In genomic region chr21:44943686-44944550, GRCh38 we compare ENCODE assay signal across 22 cellular contexts. TPM values are rescaled to one million over a fixed set of nuclear protein-coding genes. Genes with fewer than 3 reads are reported as not detected.
DNase-seq lines count a peak whose midpoint lies in the region; ATAC-seq and TF ChIP-seq lines count a peak whose summit lies in the region.
"Had no signal": no experiment of that assay in that cellular context is flagged by ENCODE, and none has a peak within 500 bp of the region (broad histone marks: within the 10 kb centered on the region; RNA-seq: fewer than 3 reads in every experiment).

No MANE protein-coding gene starts in this region.

- intact Hi-C loops in CD14-positive monocyte (cut with micrococcal nuclease): no loop called here

- H3K9me2 ChIP-seq in MM.1S (replicated peaks; ENCODE audit: insufficient read depth, low read length): no peaks in the 10 kb centered on the region

- no peaks in the 10 kb centered on the region for H3K9me3 Mint-ChIP-seq in T-helper 1 cell treated with Interleukin-12 subunit alpha and Interleukin-12 subunit beta and Interleukin-4 antibody, amounts not matched to agents 30 μg/mL and 1 μg/mL, for 36 hours
- H3K9me3 Mint-ChIP-seq in CD14-positive monocyte: no peaks in the 10 kb centered on the region
- no peaks in the 10 kb centered on the region for H3K9me3 Mint-ChIP-seq in nephron
- H3K9me3 Mint-ChIP-seq in stimulated activated memory B cell treated with anti-CD40 and anti-IgM and Interleukin-4, amounts not matched to agents 10 μg/mL and 1 μg/mL and 100 μg/mL, for 72 hours: no peaks in the 10 kb centered on the region
- H3K9me3 Mint-ChIP-seq: GM23338 had no signal

- peaks cover 2% of the 10 kb centered on the region; the same call in 1 of the 2 replicates for H4K20me1 ChIP-seq in MM.1S (ENCODE audit: insufficient read depth, low read length)

- H3K4me1 ChIP-seq in MM.1S (ENCODE audit: low read length): peaks cover 11% of the 10 kb centered on the region; the same call in 1 of the 2 replicates

- no peaks in the 10 kb centered on the region for H3F3A ChIP-seq in MM.1S (ENCODE audit: insufficient read depth, low read length)

- 0 out of 2 replicates have a peak, but pooled peaks cover 5% of the 10 kb centered on the region for H3K36me3 ChIP-seq in MM.1S (replicated peaks; ENCODE audit: insufficient read depth, low read length)

- no peak for TF ChIP-seq CTCF in CD14-positive monocyte (IDR thresholded peaks at IDR 0.05)
- no peak for TF ChIP-seq CTCF in nephron (IDR thresholded peaks at IDR 0.05; ENCODE audit: unreplicated experiment in 3 of 3)
- TF ChIP-seq CTCF in MM.1S (IDR thresholded peaks at IDR 0.05; ENCODE audit: low read length): no peak

- H2AFZ ChIP-seq in MM.1S (ENCODE audit: low read length): no peak overlapping the region
- H2AFZ ChIP-seq: GM23338, PC-9 had no signal

- H3K9me3 ChIP-seq in MM.1S (replicated peaks; ENCODE audit: insufficient read depth, low read length): no peaks in the 10 kb centered on the region
- H3K9me3 ChIP-seq: MG63, SJSA1 had no signal

- DNase-seq in T-helper 1 cell (no peak), CD14-positive monocyte (ENCODE audit: low spot score) (peak; percentile 25), MM.1S (no peak), COLO829 (ENCODE audit: low spot score) (no peak)
- no peak for DNase-seq in stimulated activated naive CD4-positive, alpha-beta T cell (lab: John Stamatoyannopoulos, UW)
- DNase-seq: AML-193; CD4-positive, CD25-positive, alpha-beta regulatory T cell; EL; HCEC 1CT; MG63; NCI-H1092; NCI-H1436 treated with DMSO at 0.1 percent for 48 hours; NCI-H2029 treated with DMSO at 0.1 percent for 48 hours; NCI-H2171; NCI-H526; PC-9 had no signal

- H3K4me1 Mint-ChIP-seq in T-helper 1 cell treated with Interleukin-12 subunit alpha and Interleukin-12 subunit beta and Interleukin-4 antibody, amounts not matched to agents 30 μg/mL and 1 μg/mL, for 36 hours (ENCODE audit: low read depth): peaks cover 31% of the 10 kb centered on the region
- H3K4me1 Mint-ChIP-seq in CD14-positive monocyte: peaks cover 27% of the 10 kb centered on the region
- H3K4me1 Mint-ChIP-seq in nephron: peaks cover 19% of the 10 kb centered on the region
- peaks cover 64% of the 10 kb centered on the region for H3K4me1 Mint-ChIP-seq in stimulated activated memory B cell treated with anti-CD40 and anti-IgM and Interleukin-4, amounts not matched to agents 10 μg/mL and 1 μg/mL and 100 μg/mL, for 72 hours

- H3K4me3 ChIP-seq in MM.1S (ENCODE audit: low read length): no peak overlapping the region
- H3K4me3 ChIP-seq: GM23338, MG63, PC-9, SJSA1 had no signal

- H3K9ac ChIP-seq in MM.1S (ENCODE audit: low read length): no peak overlapping the region

- H3K36me3 Mint-ChIP-seq in T-helper 1 cell treated with Interleukin-12 subunit alpha and Interleukin-12 subunit beta and Interleukin-4 antibody, amounts not matched to agents 30 μg/mL and 1 μg/mL, for 36 hours (ENCODE audit: low read depth): peaks cover 30% of the 10 kb centered on the region
- H3K36me3 Mint-ChIP-seq in CD14-positive monocyte: peaks cover 44 to 52% of the 10 kb centered on the region in 2 donors
- peaks cover 10% of the 10 kb centered on the region for H3K36me3 Mint-ChIP-seq in nephron (ENCODE audit: low read depth)
- peaks cover 34% of the 10 kb centered on the region for H3K36me3 Mint-ChIP-seq in stimulated activated memory B cell treated with anti-CD40 and anti-IgM and Interleukin-4, amounts not matched to agents 10 μg/mL and 1 μg/mL and 100 μg/mL, for 72 hours

- peaks cover 3% of the 10 kb centered on the region; the same call in 1 of the 2 replicates for H3K27me3 ChIP-seq in MM.1S (replicated peaks; ENCODE audit: insufficient read depth, low read length)
- H3K27me3 ChIP-seq: MG63, SJSA1 had no signal

- H3K79me2 ChIP-seq in MM.1S (ENCODE audit: low read length): peaks cover 76% of the 10 kb centered on the region

- no peak for ATAC-seq in stimulated activated memory B cell treated with anti-CD40 and anti-IgM and Interleukin-4, amounts not matched to agents 10 μg/mL and 1 μg/mL and 100 μg/mL, for 72 hours
- ATAC-seq: GM23338 had no signal

- no peak overlapping the region for H3K27ac Mint-ChIP-seq in T-helper 1 cell treated with Interleukin-12 subunit alpha and Interleukin-12 subunit beta and Interleukin-4 antibody, amounts not matched to agents 30 μg/mL and 1 μg/mL, for 36 hours
- H3K27ac Mint-ChIP-seq in CD14-positive monocyte (peak overlapping the region in 2 of 7 donors; percentile 17 to 19), nephron (no peak overlapping the region)
- peak overlapping the region; percentile 53 for H3K27ac Mint-ChIP-seq in stimulated activated memory B cell treated with anti-CD40 and anti-IgM and Interleukin-4, amounts not matched to agents 10 μg/mL and 1 μg/mL and 100 μg/mL, for 72 hours
- H3K27ac Mint-ChIP-seq: CD4-positive, CD25-positive, alpha-beta regulatory T cell; GM23338 had no signal

- H3K4me3 Mint-ChIP-seq in T-helper 1 cell treated with Interleukin-12 subunit alpha and Interleukin-12 subunit beta and Interleukin-4 antibody, amounts not matched to agents 30 μg/mL and 1 μg/mL, for 36 hours: peak overlapping the region; percentile 34
- H3K4me3 Mint-ChIP-seq in CD14-positive monocyte (no peak overlapping the region), nephron (peak overlapping the region in 2 of 3 experiments; percentile 46 to 57)
- no peak overlapping the region for H3K4me3 Mint-ChIP-seq in stimulated activated memory B cell treated with anti-CD40 and anti-IgM and Interleukin-4, amounts not matched to agents 10 μg/mL and 1 μg/mL and 100 μg/mL, for 72 hours
- H3K4me3 Mint-ChIP-seq: GM23338 had no signal

- no peak overlapping the region for H3K4me2 ChIP-seq in MM.1S (ENCODE audit: low read depth, low read length)
- H3K4me2 ChIP-seq: GM23338, PC-9 had no signal

- H3K27ac ChIP-seq in MM.1S (ENCODE audit: low read length): no peak overlapping the region
- H3K27ac ChIP-seq: 22Rv1, PC-9, SJSA1 had no signal

- no peaks in the 10 kb centered on the region for H3K27me3 Mint-ChIP-seq in T-helper 1 cell treated with Interleukin-12 subunit alpha and Interleukin-12 subunit beta and Interleukin-4 antibody, amounts not matched to agents 30 μg/mL and 1 μg/mL, for 36 hours (ENCODE audit: low read depth)
- peaks cover 0 to 4% (median 2%) of the 10 kb centered on the region in 3 donors for H3K27me3 Mint-ChIP-seq in CD14-positive monocyte (ENCODE audit: low read depth in 3 of 3)
- no peaks in the 10 kb centered on the region for H3K27me3 Mint-ChIP-seq in nephron (ENCODE audit: low read depth)
- no peaks in the 10 kb centered on the region for H3K27me3 Mint-ChIP-seq in stimulated activated memory B cell treated with anti-CD40 and anti-IgM and Interleukin-4, amounts not matched to agents 10 μg/mL and 1 μg/mL and 100 μg/mL, for 72 hours
- H3K27me3 Mint-ChIP-seq: CD4-positive, CD25-positive, alpha-beta regulatory T cell had no signal

RNA-seq across cellular contexts. Expression of gene SLX9, which starts 4.1 kb away (rescaled TPM):
- polyA plus RNA-seq in CD14-positive monocyte: 1 to 10 TPM; 7.5 to 9.0 TPM

RNA-seq across cellular contexts. Expression of gene ITGB2, which starts 23.2 kb away (rescaled TPM):
- 1,000 to 10,000 TPM; 1,470 to 1,628 TPM for polyA plus RNA-seq in CD14-positive monocyte

Comparison
In these comparisons a context has a peak if more than half of its experiments do, and no peak if none do; other contexts are left out.
1. H3K4me3 Mint-ChIP-seq: peak in T-helper 1 cell treated with Interleukin-12 subunit alpha and Interleukin-12 subunit beta and Interleukin-4 antibody, amounts not matched to agents 30 μg/mL and 1 μg/mL, for 36 hours (single experiment) and nephron (2 of 3); none in CD14-positive monocyte (0 of 2) and stimulated activated memory B cell treated with anti-CD40 and anti-IgM and Interleukin-4, amounts not matched to agents 10 μg/mL and 1 μg/mL and 100 μg/mL, for 72 hours (single experiment).